ENCODE assay signal across 8 cellular contexts in the genomic region with DNA sequence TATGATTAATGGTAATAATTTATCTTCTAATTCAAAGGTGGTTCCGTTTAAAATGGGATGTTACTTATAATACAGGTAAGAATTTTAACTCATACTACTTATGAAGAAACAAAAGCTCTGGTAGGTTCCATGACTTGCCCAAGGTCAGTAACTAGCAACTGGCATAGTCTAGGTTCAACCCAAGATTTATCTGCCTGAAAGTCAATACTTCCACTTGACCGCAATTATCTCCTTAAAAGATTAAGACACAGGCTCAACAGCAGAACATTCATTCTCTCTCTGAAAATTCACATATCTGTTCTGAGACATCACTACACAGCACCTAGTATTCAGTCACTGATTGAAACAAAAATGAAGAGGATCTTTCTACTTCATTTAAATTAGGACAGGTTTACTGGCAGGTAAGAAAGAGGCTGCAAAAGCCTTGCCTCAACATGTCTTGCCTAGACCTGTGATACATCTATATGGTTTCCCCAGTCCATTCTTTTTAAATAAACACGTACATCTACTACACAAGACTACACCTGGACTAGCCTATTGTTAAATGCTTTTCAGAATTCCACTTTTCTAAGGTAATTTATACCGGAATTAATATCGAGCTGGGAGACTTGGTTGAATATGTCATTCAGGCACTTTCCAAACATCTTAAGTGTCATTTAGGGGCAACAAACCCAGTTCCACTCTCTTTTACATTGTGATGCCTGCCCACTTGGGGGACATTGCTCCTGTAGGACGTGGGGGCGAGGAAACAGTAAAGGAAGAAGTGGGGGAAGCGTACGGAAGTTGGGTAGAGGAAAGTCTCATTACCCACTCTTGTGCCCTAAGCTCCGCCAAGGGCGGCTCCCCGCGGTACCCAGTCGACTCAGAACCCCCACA. TPM values are rescaled to one million over a fixed set of nuclear protein-coding genes. Genes with fewer than 3 reads are reported as not detected.
DNase-seq lines count a peak whose midpoint lies in the region; ATAC-seq lines count a peak whose summit lies in the region.

No MANE protein-coding gene starts in this region.

- DNase-seq in LoVo (ENCODE audit: low spot score) (peak; percentile 29), NCI-H526 treated with DMSO at 0.1 percent for 48 hours (lab: John Stamatoyannopoulos, UW) (no peak), NCI-H1092 (lab: John Stamatoyannopoulos, UW) (no peak)
- DNase-seq in activated naive CD4-positive, alpha-beta T cell treated with anti-CD3 and anti-CD28 coated beads, Interleukin-2, amount 50 U/mL, for 72 hours (ENCODE audit: low spot score in 2 of 2), result no peak
- peak; percentile 42 for DNase-seq in stimulated activated naive CD8-positive, alpha-beta T cell treated with anti-CD3 and anti-CD28 coated beads, Interleukin-15, Interleukin-2, amounts not matched to agents 100 U/mL and 50 U/mL, for 24 hours

- peak overlapping the region; percentile 31 for H3K27ac ChIP-seq in iPS-18a (ENCODE audit: low read length)

- H3K9me3 ChIP-seq in iPS-18a (ENCODE audit: control insufficient read depth, low read depth, low read length), result no peaks in the 10 kb centered on the region

- peak overlapping the region; percentile 87 for H3K9ac ChIP-seq in iPS-18a (ENCODE audit: low read length)

- H3K36me3 Mint-ChIP-seq in activated naive CD4-positive, alpha-beta T cell treated with anti-CD3 and anti-CD28 coated beads, Interleukin-2, amount 50 U/mL, for 72 hours, result peaks cover 0 to 6% of the 10 kb centered on the region in 2 donors

- H3K27me3 ChIP-seq in iPS-18a (ENCODE audit: control insufficient read depth, insufficient read depth, low read length), result no peaks in the 10 kb centered on the region

- no peaks in the 10 kb centered on the region for H3K36me3 ChIP-seq in iPS-18a (ENCODE audit: control insufficient read depth, low read depth, low read length)

- H3K9me3 Mint-ChIP-seq in activated naive CD4-positive, alpha-beta T cell treated with anti-CD3 and anti-CD28 coated beads, Interleukin-2, amount 50 U/mL, for 72 hours, result no peaks in the 10 kb centered on the region

- peak overlapping the region; percentile 95 for H3K4me3 ChIP-seq in iPS-18a (ENCODE audit: low read length)

- H3K4me1 ChIP-seq in iPS-18a (ENCODE audit: control insufficient read depth, low read depth, low read length), result peaks cover 9% of the 10 kb centered on the region

- ATAC-seq in GM18909 (IDR thresholded peaks at IDR 0.05; ENCODE audit: poor library complexity, unreplicated experiment), result peak; percentile 15
- ATAC-seq in activated naive CD4-positive, alpha-beta T cell treated with anti-CD3 and anti-CD28 coated beads, Interleukin-2, amount 50 U/mL, for 72 hours, result peak; percentile 1 to 27
- ATAC-seq in stimulated activated naive CD8-positive, alpha-beta T cell treated with anti-CD3 and anti-CD28 coated beads, Interleukin-15, Interleukin-2, amounts not matched to agents 100 U/mL and 50 U/mL, for 24 hours, result peak; percentile 25
- ATAC-seq in GM18858 (IDR thresholded peaks at IDR 0.05; ENCODE audit: unreplicated experiment), result no peak

- peak overlapping the region; percentile 95 for H3K27ac Mint-ChIP-seq in activated naive CD4-positive, alpha-beta T cell treated with anti-CD3 and anti-CD28 coated beads, Interleukin-2, amount 50 U/mL, for 72 hours

RNA-seq across cellular contexts. Expression of a gene that starts 1.1 kb away (rescaled TPM):
- 10 to 100 TPM; 26.6 to 32.3 TPM for total RNA-seq in activated naive CD4-positive, alpha-beta T cell treated with anti-CD3 and anti-CD28 coated beads, Interleukin-2, amount 50 U/mL, for 72 hours

RNA-seq across cellular contexts. Expression of a gene that starts 26.3 kb away (rescaled TPM):
- total RNA-seq in activated naive CD4-positive, alpha-beta T cell treated with anti-CD3 and anti-CD28 coated beads, Interleukin-2, amount 50 U/mL, for 72 hours, result 100 to 1,000 TPM; 100 to 115 TPM

RNA-seq across cellular contexts. Expression of a gene that starts 32.7 kb away (rescaled TPM):
- total RNA-seq in activated naive CD4-positive, alpha-beta T cell treated with anti-CD3 and anti-CD28 coated beads, Interleukin-2, amount 50 U/mL, for 72 hours, result 10 to 100 TPM; 21.7 to 24.7 TPM

Comparison
In these comparisons a context has a peak if more than half of its experiments do, and no peak if none do; other contexts are left out.
1. DNase-seq: peak in LoVo (single experiment) and stimulated activated naive CD8-positive, alpha-beta T cell treated with anti-CD3 and anti-CD28 coated beads, Interleukin-15, Interleukin-2, amounts not matched to agents 100 U/mL and 50 U/mL, for 24 hours (single experiment); none in activated naive CD4-positive, alpha-beta T cell treated with anti-CD3 and anti-CD28 coated beads, Interleukin-2, amount 50 U/mL, for 72 hours (0 of 2), NCI-H526 treated with DMSO at 0.1 percent for 48 hours (single experiment) and NCI-H1092 (single experiment).